Comparison of ENCODE assay signal across 18 cellular contexts in the genomic region with DNA sequence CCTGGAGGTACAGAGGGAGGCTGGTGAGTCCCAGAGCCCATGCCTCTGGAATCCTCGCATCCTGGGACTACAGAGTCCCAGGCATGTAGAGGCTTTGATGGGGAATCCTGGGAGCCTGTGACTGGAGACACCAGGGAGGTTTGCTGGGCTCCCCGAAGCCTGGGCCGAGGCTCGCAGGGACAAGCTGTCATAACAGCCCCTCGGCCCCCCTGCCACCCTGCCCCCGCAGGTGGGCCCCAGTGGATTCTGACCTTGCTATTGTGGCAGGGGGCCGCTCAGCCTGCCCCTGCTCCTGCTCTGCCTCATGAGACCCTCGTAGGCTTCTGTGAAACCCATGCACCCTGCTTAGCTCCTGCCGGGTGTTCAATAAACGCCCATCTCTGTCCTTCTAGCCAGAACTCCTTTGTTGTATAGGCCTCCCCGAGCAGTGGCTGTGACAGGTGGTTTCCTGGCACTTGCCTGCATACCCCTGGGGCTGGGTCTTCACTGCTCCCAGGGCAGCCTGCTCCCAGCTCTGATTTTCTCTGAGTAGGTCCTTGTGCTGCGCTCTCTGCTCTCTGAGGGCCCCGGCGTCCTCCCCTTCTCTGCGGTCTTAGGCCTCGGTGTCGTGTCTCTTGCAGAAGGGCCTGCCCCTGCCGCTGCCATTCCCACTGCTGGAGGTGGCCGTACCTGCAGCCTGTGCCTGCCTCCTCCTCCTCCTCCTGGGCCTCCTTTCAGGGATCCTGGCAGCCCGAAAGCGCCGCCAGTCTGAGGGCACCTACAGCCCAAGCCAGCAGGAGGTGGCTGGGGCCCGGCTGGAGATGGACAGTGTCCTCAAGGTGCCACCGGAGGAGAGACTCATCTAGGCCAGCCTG. TPM values are rescaled to one million over a fixed set of nuclear protein-coding genes. Genes with fewer than 3 reads are reported as not detected.
DNase-seq lines count a peak whose midpoint lies in the region; ATAC-seq, FAIRE-seq and TF ChIP-seq lines count a peak whose summit lies in the region.
"Had no signal": no experiment of that assay in that cellular context is flagged by ENCODE, and none has a peak within 500 bp of the region (broad histone marks: within the 10 kb centered on the region; RNA-seq: fewer than 3 reads in every experiment).

No MANE protein-coding gene starts in this region.

- H3K4me1 ChIP-seq in RWPE2 (ENCODE audit: insufficient read depth, poor library complexity, severe bottlenecking) (no peaks in the 10 kb centered on the region), HepG2 (ENCODE audit: insufficient read depth, low read length) (peaks cover 42% of the 10 kb centered on the region), smooth muscle cell (ENCODE audit: low read depth) (peaks cover 25% of the 10 kb centered on the region), SK-N-SH (ENCODE audit: control insufficient read depth in 1 of 2, insufficient read depth in 2 of 2, low read depth in 1 of 2, low read length in 1 of 2) (peaks cover 0 to 30% of the 10 kb centered on the region in 2 experiments; a peak in 1 of 4 replicates)

- TF ChIP-seq RAD21 in HepG2 (CRISPR knock-in tag; IDR thresholded peaks at IDR 0.05) (no peak), SK-N-SH (IDR thresholded peaks at IDR 0.05; ENCODE audit: low read length) (no peak)

- FAIRE-seq in HepG2 (lab: Jason Lieb, UNC) = no peak
- FAIRE-seq: endothelial cell of umbilical vein, H1 had no signal

- H3F3A ChIP-seq in smooth muscle cell (ENCODE audit: low read depth) (peaks cover 13% of the 10 kb centered on the region), SK-N-SH (replicated peaks; ENCODE audit: insufficient read depth) (no peaks in the 10 kb centered on the region)

- no peak overlapping the region for H3K27ac ChIP-seq in RWPE2 (ENCODE audit: poor library complexity, severe bottlenecking)
- H3K27ac ChIP-seq in HepG2 (ENCODE audit: extremely low read length, insufficient read depth, low read length) = no peak overlapping the region
- H3K27ac ChIP-seq in smooth muscle cell (ENCODE audit: low read depth) = peak overlapping the region; percentile 75
- H3K27ac ChIP-seq in SK-N-SH (ENCODE audit: low read depth in 2 of 2, low read length in 1 of 2) = no peak overlapping the region
- H3K27ac ChIP-seq: adrenal gland, C4-2B, left lung had no signal

- intact Hi-C loops in HepG2 (cut with micrococcal nuclease; ENCODE audit: unreplicated experiment) = no loop called here

- no peaks in the 10 kb centered on the region for H3K79me2 ChIP-seq in HepG2 (ENCODE audit: insufficient read depth, low read length)
- H3K79me2 ChIP-seq in smooth muscle cell (ENCODE audit: low read depth) = no peaks in the 10 kb centered on the region
- no peaks in the 10 kb centered on the region for H3K79me2 ChIP-seq in SK-N-SH (ENCODE audit: insufficient read depth)

- no peaks in the 10 kb centered on the region for H3K9me2 ChIP-seq in SK-N-SH

- in situ Hi-C loops in HepG2 (cut with HindIII; ENCODE audit: extremely low pct_ligation_motif_present, low pct_unique_long_range_greater_than_20kb) = no loop called here

- ATAC-seq in RWPE2 (ENCODE audit: low read depth) = peak; percentile 5; the same call in 1 of the 3 replicates
- peak; percentile 47 for ATAC-seq in HepG2
- ATAC-seq: activated CD8-positive, alpha-beta memory T cell treated with anti-CD3 and anti-CD28 coated beads, Interleukin-2, amount 10 ng/mL, durations not matched to agents 7 days and 5 days had no signal

- no peak for TF ChIP-seq EP300 in HepG2 (IDR thresholded peaks at IDR 0.05; ENCODE audit: low read depth in 2 of 2, low read length in 2 of 2)
- no peak for TF ChIP-seq EP300 in HepG2 (CRISPR knock-in tag; IDR thresholded peaks at IDR 0.05; ENCODE audit: borderline replicate concordance)
- no peak for TF ChIP-seq EP300 in SK-N-SH (IDR thresholded peaks at IDR 0.05; ENCODE audit: borderline replicate concordance in 1 of 2, low read depth in 1 of 2, low read length in 1 of 2)

- H3K4me2 ChIP-seq in HepG2 (ENCODE audit: low read depth, low read length) (peak overlapping the region; percentile 73), smooth muscle cell (peak overlapping the region; percentile 68), SK-N-SH (no peak overlapping the region)

- POLR2A ChIA-PET in HepG2 (lab: Yijun Ruan, JAX) = no interaction called here
- POLR2A ChIA-PET in SK-N-SH (lab: Yijun Ruan, JAX) = no interaction called here

- no peak overlapping the region for H2AFZ ChIP-seq in HepG2 (ENCODE audit: low read length)
- no peak overlapping the region for H2AFZ ChIP-seq in smooth muscle cell (ENCODE audit: low read depth)
- H2AFZ ChIP-seq in SK-N-SH (ENCODE audit: low read depth) = no peak overlapping the region

- no peaks in the 10 kb centered on the region for H4K20me1 ChIP-seq in HepG2 (ENCODE audit: insufficient read depth, low read length)
- H4K20me1 ChIP-seq in smooth muscle cell (ENCODE audit: low read depth) = no peaks in the 10 kb centered on the region
- H4K20me1 ChIP-seq in SK-N-SH (ENCODE audit: insufficient read depth) = no peaks in the 10 kb centered on the region

- no peaks in the 10 kb centered on the region for H3K36me3 ChIP-seq in RWPE2 (ENCODE audit: low read depth)
- H3K36me3 ChIP-seq in HepG2 (replicated peaks in 1 of 2; ENCODE audit: control insufficient read depth in 1 of 2, insufficient read depth in 2 of 2, low read length in 2 of 2) = no peaks in the 10 kb centered on the region
- H3K36me3 ChIP-seq in smooth muscle cell (ENCODE audit: low read depth) = no peaks in the 10 kb centered on the region
- no peaks in the 10 kb centered on the region for H3K36me3 ChIP-seq in SK-N-SH (replicated peaks in 1 of 2; ENCODE audit: control insufficient read depth in 1 of 2, insufficient read depth in 2 of 2, low read length in 1 of 2)
- H3K36me3 ChIP-seq: adrenal gland had no signal

- DNase-seq in NCI-H1417 (lab: John Stamatoyannopoulos, UW) = peak in 2 of 3 experiments; percentile 19 to 42
- DNase-seq in NCI-H1417 treated with DMSO at 0.1 percent for 48 hours (lab: John Stamatoyannopoulos, UW) = no peak
- DNase-seq in RWPE2 (ENCODE audit: low spot score) = no peak
- DNase-seq in HepG2 (ENCODE audit: low spot score) = no peak
- DNase-seq in smooth muscle cell (lab: John Stamatoyannopoulos, UW; ENCODE audit: unreplicated experiment) = no peak
- no peak for DNase-seq in SK-N-SH
- no peak for DNase-seq in SHP77 treated with DMSO at 0.1 percent for 48 hours (lab: John Stamatoyannopoulos, UW)
- no peak for DNase-seq in hypothalamus (lab: John Stamatoyannopoulos, UW)
- DNase-seq: activated CD8-positive, alpha-beta memory T cell treated with anti-CD3 and anti-CD28 coated beads, Interleukin-2, amount 10 ng/mL, durations not matched to agents 7 days and 5 days; DMS79; foreskin fibroblast; T-helper 9 cell had no signal

- TF ChIP-seq CTCF in RWPE2 (IDR thresholded peaks at IDR 0.05; ENCODE audit: poor library complexity, severe bottlenecking) = no peak
- no peak for TF ChIP-seq CTCF in HepG2 (CRISPR knock-in tag; IDR thresholded peaks at IDR 0.05)
- no peak for TF ChIP-seq CTCF in smooth muscle cell (IDR thresholded peaks at IDR 0.05; ENCODE audit: borderline replicate concordance, insufficient read depth, poor library complexity, severe bottlenecking)
- no peak for TF ChIP-seq CTCF in SK-N-SH (IDR thresholded peaks at IDR 0.05)

- H3K9ac ChIP-seq in HepG2 (ENCODE audit: insufficient read depth, low read depth, low read length) = peak overlapping the region; percentile 9; the same call in 1 of the 2 replicates
- no peak overlapping the region for H3K9ac ChIP-seq in smooth muscle cell (ENCODE audit: low read depth)
- H3K9ac ChIP-seq in SK-N-SH = no peak overlapping the region

- H3K4me3 ChIP-seq in RWPE2 (ENCODE audit: severe bottlenecking) (no peak overlapping the region), HepG2 (replicated peaks in 1 of 3; ENCODE audit: insufficient read depth in 1 of 3, low read depth in 2 of 3, low read length in 3 of 3) (peak overlapping the region; percentile 6 to 60 (median 14); a peak in 4 of 6 replicates), smooth muscle cell (no peak overlapping the region), SK-N-SH (ENCODE audit: low read depth in 2 of 2, low read length in 1 of 2) (no peak overlapping the region)
- H3K4me3 ChIP-seq: adrenal gland, left lung had no signal

- 33% methylated on average over 11 of the region's 24 CpGs for WGBS in HepG2 (ENCODE audit: low lambda C conversion rate)
- WGBS in smooth muscle cell (ENCODE audit: low lambda C conversion rate) = 70% methylated on average over 24 of the region's 24 CpGs
- WGBS in SK-N-SH (ENCODE audit: low lambda C conversion rate) = 77% methylated on average over 12 of the region's 24 CpGs

- H3K9me3 ChIP-seq in RWPE2 (ENCODE audit: severe bottlenecking) (no peaks in the 10 kb centered on the region), HepG2 (ENCODE audit: low read length) (no peaks in the 10 kb centered on the region), smooth muscle cell (replicated peaks; ENCODE audit: low read depth) (no peaks in the 10 kb centered on the region), SK-N-SH (no peaks in the 10 kb centered on the region)
- H3K9me3 ChIP-seq: adrenal gland, left lung had no signal

- no peak for TF ChIP-seq POLR2A in HepG2 (IDR thresholded peaks at IDR 0.05; ENCODE audit: insufficient read depth in 1 of 2, low read depth in 2 of 2, low read length in 2 of 2)

- H3K27me3 ChIP-seq in RWPE2 (ENCODE audit: insufficient read depth, poor library complexity, severe bottlenecking) = peaks cover 28% of the 10 kb centered on the region
- H3K27me3 ChIP-seq in HepG2 (ENCODE audit: control insufficient read depth in 1 of 2, insufficient read depth in 2 of 2, low read length in 2 of 2) = peaks cover 5 to 6% of the 10 kb centered on the region in 2 experiments; a peak in 3 of 5 replicates
- no peaks in the 10 kb centered on the region for H3K27me3 ChIP-seq in smooth muscle cell (ENCODE audit: low read depth)
- peaks cover 32% of the 10 kb centered on the region for H3K27me3 ChIP-seq in SK-N-SH (ENCODE audit: insufficient read depth)

- CTCF ChIA-PET in HepG2 (lab: Yijun Ruan, JAX; ENCODE audit: low intra/inter-chr PET ratio, low total read pairs) = no interaction called here
- CTCF ChIA-PET in SK-N-SH (lab: Yijun Ruan, JAX) = interaction anchor here (1.0 to 20.5 kb wide), 6 partner anchors 9 to 303 kb away, joined by 3 to 331 read pairs (median 6); a partner anchor contains a TSS

- no TSS peak for BruUV-seq in HepG2 (replicated peaks; lab: Mats Ljungman, UMichigan)

RNA-seq across cellular contexts. Expression of a gene that starts 20.4 kb away (rescaled TPM):
- total RNA-seq in HepG2 (2016; rRNA removed; fragmentation: Illumina TruSeq; extraction: Trizol) (0.14 and 0.29 TPM in 2 replicates), smooth muscle cell (3.1 and 3.8 TPM in 2 replicates)
- total RNA-seq in HepG2 (2016; cell fraction: cytosol; rRNA removed; fragmentation: Illumina TruSeq; extraction: Trizol; ENCODE audit: low read depth) = not detected in 2 replicates
- total RNA-seq in HepG2 (2016; cell fraction: insoluble cytoplasmic fraction; rRNA removed; fragmentation: Illumina TruSeq; extraction: Trizol) = 0.09 and 0.28 TPM in 2 replicates
- 0.03 and 0.12 TPM in 2 replicates for total RNA-seq in HepG2 (2016; cell fraction: membrane; rRNA removed; fragmentation: Illumina TruSeq; extraction: Trizol)
- 0.28 and 0.37 TPM in 2 replicates for total RNA-seq in HepG2 (2016; cell fraction: nucleus; rRNA removed; fragmentation: Illumina TruSeq; extraction: Trizol)
- polyA plus RNA-seq in HepG2 (2011; rRNA removed) (0.01 and 0.07 TPM in 2 replicates), smooth muscle cell (0.87 and 1.7 TPM in 2 replicates), SK-N-SH (2012; rRNA removed) (not detected in 2 replicates)
- 0.01 TPM in 1 of 2 replicates, not detected in the other for polyA plus RNA-seq in HepG2 (2011; cell fraction: cytosol; rRNA removed)
- 0.11 and 0.16 TPM in 2 replicates for polyA plus RNA-seq in HepG2 (2011; cell fraction: nucleus; rRNA removed)
- 0.05 and 0.12 TPM in 2 replicates for polyA plus RNA-seq in HepG2 (2012)
- polyA plus RNA-seq in HepG2 (2016; cell fraction: cytosol; fragmentation: Illumina TruSeq; extraction: Trizol; ENCODE audit: low read depth) = 0.03 TPM in 1 of 2 replicates, not detected in the other
- polyA plus RNA-seq in HepG2 (2016; cell fraction: insoluble cytoplasmic fraction; fragmentation: Illumina TruSeq; extraction: Trizol; ENCODE audit: low read depth) = 0.05 and 0.12 TPM in 2 replicates
- 0.05 and 0.07 TPM in 2 replicates for polyA plus RNA-seq in HepG2 (2016; cell fraction: membrane; fragmentation: Illumina TruSeq; extraction: Trizol; ENCODE audit: low read depth)
- 0.37 and 0.41 TPM in 2 replicates for polyA plus RNA-seq in HepG2 (2016; cell fraction: nucleus; fragmentation: Illumina TruSeq; extraction: Trizol; ENCODE audit: insufficient read depth, low read depth)
- polyA minus RNA-seq in HepG2 (2011; rRNA and poly(A)+ RNA removed; ENCODE audit: low replicate concordance) = 0.05 and 0.50 TPM in 2 replicates
- not detected in 2 replicates for polyA minus RNA-seq in HepG2 (2011; cell fraction: cytosol; rRNA and poly(A)+ RNA removed)
- polyA minus RNA-seq in HepG2 (2011; cell fraction: nucleus; rRNA and poly(A)+ RNA removed) = 0.12 and 0.13 TPM in 2 replicates
- under 0.01 TPM in 2 replicates for polyA plus RNA-seq in SK-N-SH (2012; cell fraction: cytosol; rRNA removed)
- polyA plus RNA-seq in SK-N-SH (2012; cell fraction: nucleus; rRNA removed) = 0.02 and 0.05 TPM in 2 replicates
- total RNA-seq: activated CD8-positive, alpha-beta memory T cell treated with anti-CD3 and anti-CD28 coated beads, Interleukin-2, amount 10 ng/mL, durations not matched to agents 7 days and 5 days; endothelial cell of umbilical vein; SK-MEL-5 had no signal
- polyA plus RNA-seq: endothelial cell of umbilical vein had no signal

Comparison
In these comparisons a context has a peak if more than half of its experiments do, and no peak if none do; other contexts are left out.
1. DNase-seq: peak in NCI-H1417 (2 of 3); none in NCI-H1417 treated with DMSO at 0.1 percent for 48 hours (single experiment), RWPE2 (single experiment), HepG2 (single experiment), smooth muscle cell (single experiment), SK-N-SH (single experiment), SHP77 treated with DMSO at 0.1 percent for 48 hours (single experiment) and hypothalamus (0 of 51).
2. H3K4me3 ChIP-seq: peak in HepG2 (3 of 3); none in RWPE2 (single experiment), smooth muscle cell (single experiment) and SK-N-SH (0 of 2).